13 cellular contexts compared by ENCODE assay signal in genomic region chr14:68308695-68309094, GRCh38.
DNase-seq lines count a peak whose midpoint lies in the region; TF ChIP-seq lines count a peak whose summit lies in the region.
"Had no signal": no experiment of that assay in that cellular context is flagged by ENCODE, and none has a peak within 500 bp of the region (broad histone marks: within the 10 kb centered on the region; RNA-seq: fewer than 3 reads in every experiment).

No MANE protein-coding gene starts in this region.

- intact Hi-C loops in activated T-helper 2 cell treated with anti-CD3 and anti-CD28 coated beads, Interferon-gamma antibody, Interleukin-2, Interleukin-4, amounts not matched to agents 10 μg/mL and 5 μg/mL and 100 μg/mL, durations not matched to agents 14 hours and 24 hours and 36 hours (cut with micrococcal nuclease): no loop called here

- no peak overlapping the region for H3K4me3 ChIP-seq in smooth muscle cell

- DNase-seq in EH (ENCODE audit: low read depth) (peak; percentile 24), smooth muscle cell (lab: John Stamatoyannopoulos, UW; ENCODE audit: unreplicated experiment) (no peak), DMS114 treated with DMSO at 0.1 percent for 48 hours (lab: John Stamatoyannopoulos, UW; ENCODE audit: unreplicated experiment) (no peak), CD1c-positive myeloid dendritic cell (ENCODE audit: extremely low spot score) (no peak)
- no peak for DNase-seq in activated T-helper 2 cell treated with anti-CD3 and anti-CD28 coated beads, Interferon-gamma antibody, Interleukin-2, Interleukin-4, amounts not matched to agents 10 μg/mL and 5 μg/mL and 100 μg/mL, durations not matched to agents 14 hours and 24 hours and 36 hours (ENCODE audit: low spot score)
- no peak for DNase-seq in stimulated activated naive CD4-positive, alpha-beta T cell treated with Interleukin-2 at 50 U/mL for 16 hours (lab: John Stamatoyannopoulos, UW)
- DNase-seq: activated CD8-positive, alpha-beta memory T cell treated with anti-CD3 and anti-CD28 coated beads, Interleukin-2, amount 50 U/mL, for 48 hours; C1 segment of cervical spinal cord; NCI-H1436 treated with DMSO at 0.1 percent for 48 hours; stimulated activated CD4-positive, alpha-beta T cell treated with anti-CD3 and anti-CD28 coated beads, Interleukin-2, amount 100 ng/mL, for 24 hours had no signal

- H2AFZ ChIP-seq in smooth muscle cell (ENCODE audit: low read depth): peak overlapping the region; percentile 9

- H3K27me3 Mint-ChIP-seq in activated T-helper 2 cell treated with anti-CD3 and anti-CD28 coated beads, Interferon-gamma antibody, Interleukin-2, Interleukin-4, amounts not matched to agents 10 μg/mL and 5 μg/mL and 100 μg/mL, durations not matched to agents 14 hours and 24 hours and 36 hours (ENCODE audit: low read depth): no peaks in the 10 kb centered on the region

- no peaks in the 10 kb centered on the region for H3K9me3 Mint-ChIP-seq in activated T-helper 2 cell treated with anti-CD3 and anti-CD28 coated beads, Interferon-gamma antibody, Interleukin-2, Interleukin-4, amounts not matched to agents 10 μg/mL and 5 μg/mL and 100 μg/mL, durations not matched to agents 14 hours and 24 hours and 36 hours

- no peak overlapping the region for H3K27ac Mint-ChIP-seq in activated T-helper 2 cell treated with anti-CD3 and anti-CD28 coated beads, Interferon-gamma antibody, Interleukin-2, Interleukin-4, amounts not matched to agents 10 μg/mL and 5 μg/mL and 100 μg/mL, durations not matched to agents 14 hours and 24 hours and 36 hours

- H4K20me1 ChIP-seq in smooth muscle cell (ENCODE audit: low read depth): no peaks in the 10 kb centered on the region

- 56% methylated on average over 3 of the region's 3 CpGs for WGBS in smooth muscle cell (ENCODE audit: low lambda C conversion rate)

- peaks cover 13% of the 10 kb centered on the region for H3K4me1 Mint-ChIP-seq in activated T-helper 2 cell treated with anti-CD3 and anti-CD28 coated beads, Interferon-gamma antibody, Interleukin-2, Interleukin-4, amounts not matched to agents 10 μg/mL and 5 μg/mL and 100 μg/mL, durations not matched to agents 14 hours and 24 hours and 36 hours (ENCODE audit: low read depth)

- peak overlapping the region; percentile 89 for H3K27ac ChIP-seq in VCaP
- H3K27ac ChIP-seq in layer of hippocampus (ENCODE audit: low read depth, low read length): peak overlapping the region; percentile 5
- H3K27ac ChIP-seq in smooth muscle cell (ENCODE audit: low read depth): peak overlapping the region; percentile 64
- H3K27ac ChIP-seq: neutrophil had no signal

- peaks cover 33% of the 10 kb centered on the region for H3K4me1 ChIP-seq in smooth muscle cell (ENCODE audit: low read depth)

- H3K27me3 ChIP-seq in layer of hippocampus (ENCODE audit: control insufficient read depth, insufficient read depth, low read length): no peaks in the 10 kb centered on the region
- no peaks in the 10 kb centered on the region for H3K27me3 ChIP-seq in smooth muscle cell (ENCODE audit: low read depth)
- H3K27me3 ChIP-seq: neutrophil had no signal

- H3K79me2 ChIP-seq in smooth muscle cell (ENCODE audit: low read depth): no peaks in the 10 kb centered on the region

- H3K9ac ChIP-seq in smooth muscle cell (ENCODE audit: low read depth): no peak overlapping the region

- H3F3A ChIP-seq in smooth muscle cell (ENCODE audit: low read depth): peaks cover 9% of the 10 kb centered on the region

- H3K4me3 Mint-ChIP-seq in activated T-helper 2 cell treated with anti-CD3 and anti-CD28 coated beads, Interferon-gamma antibody, Interleukin-2, Interleukin-4, amounts not matched to agents 10 μg/mL and 5 μg/mL and 100 μg/mL, durations not matched to agents 14 hours and 24 hours and 36 hours (ENCODE audit: low read depth): no peak overlapping the region

- H3K36me3 ChIP-seq in smooth muscle cell (ENCODE audit: low read depth): no peaks in the 10 kb centered on the region
- H3K36me3 ChIP-seq: neutrophil had no signal

- H3K36me3 Mint-ChIP-seq in activated T-helper 2 cell treated with anti-CD3 and anti-CD28 coated beads, Interferon-gamma antibody, Interleukin-2, Interleukin-4, amounts not matched to agents 10 μg/mL and 5 μg/mL and 100 μg/mL, durations not matched to agents 14 hours and 24 hours and 36 hours (ENCODE audit: low read depth): no peaks in the 10 kb centered on the region

- TF ChIP-seq CTCF in VCaP (conservative IDR thresholded peaks at IDR 0.05): no peak
- TF ChIP-seq CTCF in smooth muscle cell (IDR thresholded peaks at IDR 0.05; ENCODE audit: borderline replicate concordance, insufficient read depth, poor library complexity, severe bottlenecking): no peak

- no peaks in the 10 kb centered on the region for H3K9me3 ChIP-seq in smooth muscle cell (replicated peaks; ENCODE audit: low read depth)
- H3K9me3 ChIP-seq: neutrophil had no signal

- peak overlapping the region; percentile 61 for H3K4me2 ChIP-seq in smooth muscle cell

Comparison
In these comparisons a context has a peak if more than half of its experiments do, and no peak if none do; other contexts are left out.
1. H3K27ac ChIP-seq: peak in every context shown above with its lines; median percentile 89 in VCaP; 64 in smooth muscle cell; 5 in layer of hippocampus.